In the genomic region with DNA sequence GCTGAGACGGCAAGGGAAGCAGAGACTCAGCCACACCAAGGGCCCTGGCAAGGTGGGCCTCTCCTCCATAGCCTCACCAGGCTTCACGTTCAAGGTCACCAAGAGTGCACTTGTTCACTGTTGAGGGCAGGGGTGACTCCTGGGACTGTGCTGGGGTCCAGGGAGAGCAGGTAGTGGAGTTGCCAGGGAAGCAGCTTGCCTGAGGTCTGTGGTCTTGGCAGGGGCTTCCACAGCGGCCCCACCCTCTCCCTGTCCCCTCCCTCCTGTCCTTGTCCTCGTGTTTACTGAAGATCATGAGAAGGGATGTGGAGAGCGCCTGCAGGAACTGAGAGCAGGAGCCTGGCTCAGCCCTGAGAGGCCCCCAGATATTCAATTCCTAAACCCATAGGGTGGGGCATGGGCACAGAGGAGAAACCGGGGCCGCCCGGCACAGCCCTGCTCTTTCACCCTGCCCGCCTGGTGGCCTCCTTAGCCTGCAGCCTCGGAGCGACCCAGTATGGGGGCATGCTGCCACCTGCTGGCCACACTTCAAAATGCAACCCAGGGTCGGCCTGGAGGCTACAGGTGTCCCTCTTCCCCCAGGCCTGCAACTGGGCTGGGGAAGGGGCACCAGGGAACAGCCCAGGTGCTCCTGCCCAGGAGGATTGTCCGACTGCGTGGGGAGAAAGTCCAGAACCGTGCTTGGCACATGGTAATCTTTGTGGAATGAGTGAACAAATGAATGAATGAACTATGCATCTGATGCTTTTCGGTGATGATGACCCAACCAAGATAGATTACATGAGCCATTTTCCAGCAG, we compare ENCODE assay signal across 8 cellular contexts.
DNase-seq lines count a peak whose midpoint lies in the region; ATAC-seq and TF ChIP-seq lines count a peak whose summit lies in the region.
"Not testable (repeated sequence)": the region's sequence is repeated elsewhere in the genome, so short reads cannot be mapped to it uniquely, and the experiment has no call there.

No MANE protein-coding gene starts in this region.

- H3K4me3 ChIP-seq in AG10803 (ENCODE audit: low read length), result not testable (repeated sequence)

- H3K27ac ChIP-seq in caudate nucleus (ENCODE audit: low read depth, low read length), result not testable (repeated sequence)

- DNase-seq in AG10803 (ENCODE audit: low read depth), result peak; percentile 50
- peak; percentile 93 for DNase-seq in NCI-H510A treated with DMSO at 0.1 percent for 48 hours (lab: John Stamatoyannopoulos, UW)
- peak; percentile 86 to 88 for DNase-seq in activated CD4-positive, alpha-beta T cell treated with anti-CD3 and anti-CD28 coated beads for 24 hours (ENCODE audit: low read depth in 2 of 2)
- peak in 59 of 61 donors; percentile 7 to 85 (median 57) for DNase-seq in caudate nucleus (lab: John Stamatoyannopoulos, UW)
- peak; percentile 43 for DNase-seq in kidney glomerular epithelial cell (lab: John Stamatoyannopoulos, UW)
- DNase-seq in stimulated activated CD4-positive, alpha-beta T cell treated with anti-CD3 and anti-CD28 coated beads, Interleukin-1b, Interleukin-23, amount 100 ng/mL, for 4 hours (ENCODE audit: low read depth in 2 of 2), result peak; percentile 85 to 87

- ATAC-seq in GM19025 (IDR thresholded peaks at IDR 0.05; ENCODE audit: low read depth, unreplicated experiment) (peak; percentile 72), HG03280 (IDR thresholded peaks at IDR 0.05; ENCODE audit: unreplicated experiment) (peak; percentile 83)

- TF ChIP-seq CTCF in AG10803 (conservative IDR thresholded peaks at IDR 0.05; ENCODE audit: low read length), result peak; percentile 77

Comparison
In these comparisons a context has a peak if more than half of its experiments do, and no peak if none do; other contexts are left out.
1. DNase-seq: peak in every context shown above with its lines; median percentile 93 in NCI-H510A treated with DMSO at 0.1 percent for 48 hours; 87 in activated CD4-positive, alpha-beta T cell treated with anti-CD3 and anti-CD28 coated beads for 24 hours; 86 in stimulated activated CD4-positive, alpha-beta T cell treated with anti-CD3 and anti-CD28 coated beads, Interleukin-1b, Interleukin-23, amount 100 ng/mL, for 4 hours; 57 in caudate nucleus; 50 in AG10803; 43 in kidney glomerular epithelial cell.